ENCODE assay signal across 8 cellular contexts in the genomic region with DNA sequence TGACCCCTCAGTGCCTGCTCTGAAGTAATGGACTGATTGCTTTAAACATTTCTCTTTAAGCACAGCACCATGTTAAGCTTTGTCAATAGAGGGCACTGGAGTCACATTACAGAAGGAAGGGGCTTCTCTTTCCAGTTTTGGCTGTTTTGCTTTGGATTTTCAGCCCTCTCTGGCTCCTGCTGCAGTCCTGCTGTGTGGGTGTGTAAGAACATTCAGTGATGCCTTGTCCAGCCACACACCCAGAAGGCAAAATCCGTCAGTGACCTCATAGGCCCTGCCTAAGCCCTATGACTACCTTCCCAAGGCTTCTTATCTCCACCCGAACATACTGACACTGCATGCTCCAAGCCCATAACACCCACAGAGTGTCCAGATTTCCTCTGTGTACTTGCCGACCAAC.
DNase-seq lines count a peak whose midpoint lies in the region; ATAC-seq and TF ChIP-seq lines count a peak whose summit lies in the region.

No MANE protein-coding gene starts in this region.

- ATAC-seq in HG02610 (IDR thresholded peaks at IDR 0.05; ENCODE audit: unreplicated experiment) (peak; percentile 67), GM21737 (IDR thresholded peaks at IDR 0.05; ENCODE audit: unreplicated experiment) (no peak)

- H3K4me3 Mint-ChIP-seq in mesothelial cell of epicardium = no peak overlapping the region

- TF ChIP-seq POLR2A in tibial nerve (IDR thresholded peaks at IDR 0.05) = no peak

- TF ChIP-seq EP300 in tibial nerve (IDR thresholded peaks at IDR 0.05) = no peak

- 48 to 56% methylated on average over 3 of the region's 3 CpGs for WGBS in tibial nerve, 2 donors

- H3K9me3 ChIP-seq in tibial nerve = no peaks in the 10 kb centered on the region

- no peaks in the 10 kb centered on the region for H3K4me1 ChIP-seq in tibial nerve

- no peaks in the 10 kb centered on the region for H3K27me3 ChIP-seq in tibial nerve

- H3K27ac ChIP-seq in tibial nerve = no peak overlapping the region

- TF ChIP-seq CTCF in GM12864 (IDR thresholded peaks at IDR 0.05; ENCODE audit: low read depth, low read length, missing control alignments) = peak; percentile 46
- TF ChIP-seq CTCF in mesothelial cell of epicardium (IDR thresholded peaks at IDR 0.05; ENCODE audit: unreplicated experiment) = peak; percentile 52
- TF ChIP-seq CTCF in tibial nerve (IDR thresholded peaks at IDR 0.05) = peak in 1 of 5 experiments; percentile 4

- H3K4me3 ChIP-seq in GM12864 (ENCODE audit: low read depth, low read length) (no peak overlapping the region), tibial nerve (no peak overlapping the region)

- no peaks in the 10 kb centered on the region for H3K36me3 ChIP-seq in tibial nerve

- H3K36me3 Mint-ChIP-seq in mesothelial cell of epicardium = peaks cover 6% of the 10 kb centered on the region

- peaks cover 24% of the 10 kb centered on the region for H3K4me1 Mint-ChIP-seq in mesothelial cell of epicardium

- H3K9me3 Mint-ChIP-seq in mesothelial cell of epicardium = peaks cover 18% of the 10 kb centered on the region

- H3K27me3 Mint-ChIP-seq in mesothelial cell of epicardium (ENCODE audit: low read depth) = no peaks in the 10 kb centered on the region

- DNase-seq in GM12864 (ENCODE audit: low read depth) (no peak), NCI-H69 (lab: John Stamatoyannopoulos, UW) (peak; percentile 2), dedifferentiated amniotic fluid mesenchymal stem cell (ENCODE audit: extremely low spot score) (peak; percentile 87), mesothelial cell of epicardium (ENCODE audit: low spot score in 2 of 2, unreplicated experiment in 2 of 2) (peak in 1 of 2 experiments; percentile 47), tibial nerve (ENCODE audit: low spot score in 2 of 2) (no peak), T-helper 9 cell (no peak)

- peak overlapping the region; percentile 88 for H3K27ac Mint-ChIP-seq in mesothelial cell of epicardium

Comparison
In these comparisons a context has a peak if more than half of its experiments do, and no peak if none do; other contexts are left out.
1. DNase-seq: peak in NCI-H69 (single experiment) and dedifferentiated amniotic fluid mesenchymal stem cell (single experiment); none in GM12864 (single experiment), tibial nerve (0 of 2) and T-helper 9 cell (single experiment).